19 cellular contexts compared by ENCODE assay signal in the genomic region with DNA sequence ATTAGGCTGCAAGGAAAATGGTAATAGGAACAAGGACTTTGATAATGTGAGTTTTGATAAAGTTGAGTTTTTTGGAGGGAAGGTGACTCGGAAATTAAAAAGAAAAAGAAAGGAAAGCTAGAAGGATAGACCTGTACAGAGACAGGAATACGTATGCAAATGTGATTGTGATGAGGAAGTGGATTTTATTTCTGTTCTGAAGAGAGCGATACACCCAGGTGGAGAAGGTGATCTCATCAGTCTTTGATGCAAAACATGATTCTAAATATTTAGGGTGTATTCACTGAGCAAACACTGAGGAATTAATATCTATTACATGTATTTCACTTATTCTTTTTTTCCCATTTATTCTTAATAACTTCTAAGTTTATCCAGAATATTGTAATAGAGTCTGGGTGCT.
"Had no signal": no experiment of that assay in that cellular context is flagged by ENCODE, and none has a peak within 500 bp of the region (broad histone marks: within the 10 kb centered on the region; RNA-seq: fewer than 3 reads in every experiment).

No MANE protein-coding gene starts in this region.

- H3K27me3 ChIP-seq: brain microvascular endothelial cell, pancreas, spleen, stomach, testis, upper lobe of left lung had no signal

- FAIRE-seq: pancreas had no signal

- H3K27ac ChIP-seq: brain microvascular endothelial cell, lower lobe of right lung, pancreas, spleen, stomach, testis, upper lobe of left lung had no signal

- DNase-seq: activated CD4-positive, alpha-beta T cell treated with anti-CD3 and anti-CD28 coated beads, Interleukin-2, amount 50 U/mL, for 1 hour; activated CD8-positive, alpha-beta memory T cell treated with anti-CD3 and anti-CD28 coated beads for 24 hours; activated gamma-delta T cell treated with Interleukin-2 at 50 U/mL for 16 hours; activated naive CD8-positive, alpha-beta T cell treated with anti-CD3 and anti-CD28 coated beads, Interleukin-2, amount 10 ng/mL, durations not matched to agents 7 days and 5 days; brain microvascular endothelial cell; effector memory CD4-positive, alpha-beta T cell; hypothalamus; lower lobe of right lung; midbrain; naive thymus-derived CD4-positive, alpha-beta T cell; pancreas; spleen; stomach; T-cell; T-helper 9 cell; testis; upper lobe of left lung had no signal

- H3K36me3 ChIP-seq: brain microvascular endothelial cell, lower lobe of right lung, pancreas, spleen, stomach, upper lobe of left lung had no signal

- ATAC-seq: activated CD4-positive, CD25-positive, alpha-beta regulatory T cell treated with anti-CD3 and anti-CD28 coated beads, Interleukin-2, amount 50 U/mL, for 24 hours; naive thymus-derived CD4-positive, alpha-beta T cell; pancreas; sciatic nerve; T-cell had no signal

- H3K4me1 ChIP-seq: lower lobe of right lung, pancreas, stomach, testis, upper lobe of left lung had no signal

- H3K4me3 ChIP-seq: lower lobe of right lung, pancreas, spleen, stomach, testis, upper lobe of left lung had no signal

- H3K9me3 ChIP-seq: lower lobe of right lung, pancreas, spleen, stomach, testis, upper lobe of left lung had no signal
